In genomic region chr1:234955107-234955731, GRCh38 we compare ENCODE assay signal across 1 cellular context.
TF ChIP-seq lines count a peak whose summit lies in the region.

No MANE protein-coding gene starts in this region.

TF ChIP-seq in GM12878, 131 proteins besides CTCF, POLR2A, EP300 and RAD21 (continued from another document and continues in another):
- no peak for TF ChIP-seq ZBTB4 (CRISPR knock-in tag; IDR thresholded peaks at IDR 0.05)
- peak; percentile 53; the same call in 1 of the 2 replicates for TF ChIP-seq HDGF (IDR thresholded peaks at IDR 0.05)
- no peak for TF ChIP-seq NFYA (IDR thresholded peaks at IDR 0.05; ENCODE audit: borderline replicate concordance, low read depth, low read length)
- 0 out of 4 replicates have a peak, but pooled peaks of 1 of the 2 experiments have one; percentile 18 for TF ChIP-seq BHLHE40 (IDR thresholded peaks at IDR 0.05; ENCODE audit: borderline replicate concordance in 1 of 2, low read depth in 2 of 2, low read length in 1 of 2)
- no peak for TF ChIP-seq ZZZ3 (IDR thresholded peaks at IDR 0.05; ENCODE audit: control insufficient read depth, insufficient read length, low read depth)
- no peak for TF ChIP-seq SREBF1 (IDR thresholded peaks at IDR 0.05; ENCODE audit: low read length)
- no peak for TF ChIP-seq ZBTB33 (IDR thresholded peaks at IDR 0.05)
- no peak for TF ChIP-seq NFXL1 (IDR thresholded peaks at IDR 0.05; ENCODE audit: borderline replicate concordance)
- no peak for TF ChIP-seq POLR2AphosphoS2 (IDR thresholded peaks at IDR 0.05; ENCODE audit: low read depth, low read length)
- no peak for TF ChIP-seq RCOR1 (conservative IDR thresholded peaks at IDR 0.05; ENCODE audit: low read depth, low read length)
- TF ChIP-seq ZNF592 (IDR thresholded peaks at IDR 0.05), result no peak
- peak; percentile 42 for TF ChIP-seq POLR2AphosphoS5 (IDR thresholded peaks at IDR 0.05; ENCODE audit: low read length)
- no peak for TF ChIP-seq STAT1 (conservative IDR thresholded peaks at IDR 0.05)
- TF ChIP-seq TARDBP (IDR thresholded peaks at IDR 0.05; ENCODE audit: borderline replicate concordance), result no peak
- no peak for TF ChIP-seq ZBTB11 (CRISPR knock-in tag; IDR thresholded peaks at IDR 0.05)
- TF ChIP-seq KDM1A (IDR thresholded peaks at IDR 0.05; ENCODE audit: borderline replicate concordance), result no peak
- TF ChIP-seq BCL3 (IDR thresholded peaks at IDR 0.05; ENCODE audit: borderline replicate concordance, insufficient read depth, low read depth, low read length, poor library complexity, severe bottlenecking), result no peak
- TF ChIP-seq SPI1 (IDR thresholded peaks at IDR 0.05; ENCODE audit: borderline replicate concordance, insufficient read depth, low read depth, low read length), result no peak
- TF ChIP-seq FOXM1 (IDR thresholded peaks at IDR 0.05; ENCODE audit: low read depth, low read length), result no peak
- TF ChIP-seq TAF1 (IDR thresholded peaks at IDR 0.05; ENCODE audit: borderline replicate concordance, low read depth, low read length), result no peak
- no peak for TF ChIP-seq SUZ12 (IDR thresholded peaks at IDR 0.05; ENCODE audit: unreplicated experiment)
- TF ChIP-seq MEF2A (IDR thresholded peaks at IDR 0.05; ENCODE audit: insufficient read depth, low read depth, low read length), result 0 out of 2 replicates have a peak, but pooled peaks have one; percentile 4
- no peak for TF ChIP-seq NFIC (IDR thresholded peaks at IDR 0.05; ENCODE audit: low read depth, low read length)
- TF ChIP-seq CHD1 (IDR thresholded peaks at IDR 0.05; ENCODE audit: low read depth, low read length), result peak; percentile 70; the same call in 1 of the 2 replicates
- TF ChIP-seq CEBPB (IDR thresholded peaks at IDR 0.05; ENCODE audit: borderline replicate concordance in 1 of 2, low read depth in 2 of 2, low read length in 2 of 2), result no peak
- no peak for TF ChIP-seq SIN3A (IDR thresholded peaks at IDR 0.05; ENCODE audit: low read depth, low read length)
- peak; percentile 6 for TF ChIP-seq PBX3 (IDR thresholded peaks at IDR 0.05; ENCODE audit: insufficient replicate concordance, low read depth, low read length)
- TF ChIP-seq PML (IDR thresholded peaks at IDR 0.05; ENCODE audit: low read length), result no peak
- TF ChIP-seq ZNF24 (IDR thresholded peaks at IDR 0.05), result peak; percentile 96
- TF ChIP-seq BMI1 (IDR thresholded peaks at IDR 0.05; ENCODE audit: borderline replicate concordance), result no peak
- peak; percentile 42; the same call in 1 of the 2 replicates for TF ChIP-seq LARP7 (IDR thresholded peaks at IDR 0.05)
- TF ChIP-seq CREB1 (IDR thresholded peaks at IDR 0.05; ENCODE audit: low read depth), result no peak
- no peak for TF ChIP-seq EGR1 (IDR thresholded peaks at IDR 0.05; ENCODE audit: borderline replicate concordance in 1 of 2, low read depth in 2 of 2, low read length in 2 of 2)
- no peak for TF ChIP-seq SMAD5 (IDR thresholded peaks at IDR 0.05; ENCODE audit: low read depth)
- TF ChIP-seq RBBP5 (conservative IDR thresholded peaks at IDR 0.05), result no peak
- TF ChIP-seq CBFB (IDR thresholded peaks at IDR 0.05; ENCODE audit: low read depth), result peak; percentile 1; the same call in 1 of the 2 replicates
- peak; percentile 59 for TF ChIP-seq MTA2 (IDR thresholded peaks at IDR 0.05; ENCODE audit: low read depth)
- TF ChIP-seq ZSCAN29 (IDR thresholded peaks at IDR 0.05), result no peak
- TF ChIP-seq SP1 (IDR thresholded peaks at IDR 0.05; ENCODE audit: low read depth, low read length), result no peak
- no peak for TF ChIP-seq ZBED1 (IDR thresholded peaks at IDR 0.05; ENCODE audit: borderline replicate concordance)
- TF ChIP-seq E2F4 (IDR thresholded peaks at IDR 0.05; ENCODE audit: low read depth, low read length), result no peak
- no peak for TF ChIP-seq CBX5 (IDR thresholded peaks at IDR 0.05; ENCODE audit: low read depth)
- peak; percentile 86 for TF ChIP-seq IKZF2 (IDR thresholded peaks at IDR 0.05)
- TF ChIP-seq CEBPZ (IDR thresholded peaks at IDR 0.05; ENCODE audit: low read depth, low read length), result no peak
- no peak for TF ChIP-seq RFX5 (IDR thresholded peaks at IDR 0.05; ENCODE audit: low read depth, low read length)
